In the genomic region with DNA sequence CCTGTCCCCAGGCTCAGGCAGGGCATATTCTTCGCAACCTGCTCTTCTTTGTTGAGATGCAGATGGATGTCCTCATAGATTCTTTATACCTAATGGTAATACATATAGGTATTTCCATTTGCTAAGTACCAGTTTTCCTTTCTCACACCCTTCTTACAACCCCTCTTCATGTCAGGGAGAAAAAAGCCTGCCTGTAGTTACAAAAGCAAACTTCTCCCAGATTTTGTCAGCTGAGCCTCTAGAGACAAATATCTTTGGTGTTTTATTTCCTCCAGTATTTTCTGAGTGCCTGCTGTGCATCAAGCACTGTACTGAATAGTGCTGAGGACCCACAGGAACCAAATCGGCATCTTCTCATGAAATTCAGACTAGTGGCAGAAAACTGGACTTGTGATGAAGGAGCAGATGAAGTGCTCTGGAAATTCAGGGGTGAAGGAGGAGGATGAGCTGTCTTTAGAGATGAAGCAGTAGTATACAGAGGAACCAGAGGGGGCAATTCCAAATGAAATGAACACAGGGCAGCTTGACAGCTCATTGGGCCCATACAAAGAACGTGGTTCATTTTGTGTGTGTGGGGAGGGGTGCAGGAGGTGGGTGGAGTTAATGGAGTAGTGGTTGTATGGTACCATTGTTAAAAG, we compare ENCODE assay signal across 8 cellular contexts. TPM values are rescaled to one million over a fixed set of nuclear protein-coding genes. Genes with fewer than 3 reads are reported as not detected.
DNase-seq lines count a peak whose midpoint lies in the region; ATAC-seq and TF ChIP-seq lines count a peak whose summit lies in the region.

No MANE protein-coding gene starts in this region.

- TF ChIP-seq EP300 in sigmoid colon (IDR thresholded peaks at IDR 0.05), result no peak

- H3K27ac ChIP-seq in Panc1 (ENCODE audit: low read length), result peak overlapping the region; percentile 84
- H3K27ac ChIP-seq in epithelial cell of prostate, result peak overlapping the region; percentile 98
- peak overlapping the region; percentile 88 to 97 (median 94) for H3K27ac ChIP-seq in sigmoid colon

- in situ Hi-C loops in Panc1 (cut with HindIII; ENCODE audit: low pct_unique_long_range_greater_than_20kb, low sequenced_read_pairs), result no loop called here

- TF ChIP-seq CTCF in Panc1 (IDR thresholded peaks at IDR 0.05), result no peak
- no peak for TF ChIP-seq CTCF in sigmoid colon (IDR thresholded peaks at IDR 0.05)

- 60 to 77% methylated on average over 3 of the region's 3 CpGs for whole genome bisulfite sequencing in sigmoid colon, 2 donors

- intact Hi-C loops in Panc1 (cut with micrococcal nuclease; ENCODE audit: unreplicated experiment) (no loop called here), sigmoid colon (cut with DNase I) (loop anchor here (2.0 kb wide), 1 partner anchor 108 kb away; a partner anchor contains a TSS)

- no peak for TF ChIP-seq POLR2A in sigmoid colon (IDR thresholded peaks at IDR 0.05)

- H3K27me3 ChIP-seq in Panc1 (ENCODE audit: control insufficient read depth, insufficient read depth, low read length), result no peaks in the 10 kb centered on the region
- no peaks in the 10 kb centered on the region for H3K27me3 ChIP-seq in sigmoid colon

- H3K36me3 ChIP-seq in Panc1 (ENCODE audit: control insufficient read depth, insufficient read depth, low read length) (no peaks in the 10 kb centered on the region), sigmoid colon (peaks cover 0 to 44% (median 11%) of the 10 kb centered on the region in 4 donors)

- TSS peak; percentile 93 for BruUV-seq in Panc1 (replicated peaks; lab: Mats Ljungman, UMichigan)

- POLR2A ChIA-PET in Panc1 (lab: Charles Lee), result interaction anchor here (2.2 kb wide), 1 partner anchor 148 kb away, joined by 12 read pairs; no protein-coding TSS in a partner anchor

- peak overlapping the region; percentile 62 to 78 for H3K4me3 ChIP-seq in Panc1 (ENCODE audit: low read depth in 2 of 2, low read length in 2 of 2)
- H3K4me3 ChIP-seq in sigmoid colon, result peak overlapping the region; percentile 58 to 94 (median 71)

- DNase-seq in NCI-H1092 treated with DMSO at 0.1 percent for 48 hours (lab: John Stamatoyannopoulos, UW) (peak; percentile 39), NCI-H1092 (lab: John Stamatoyannopoulos, UW) (no peak), Panc1 (ENCODE audit: low read depth, low spot score) (no peak), epithelial cell of prostate (ENCODE audit: low read depth, low spot score) (no peak), sigmoid colon (no peak)

- H3K9me3 ChIP-seq in Panc1 (ENCODE audit: control insufficient read depth, insufficient read depth, low read depth, low read length), result no peaks in the 10 kb centered on the region
- no peaks in the 10 kb centered on the region for H3K9me3 ChIP-seq in sigmoid colon

- H3K4me1 ChIP-seq in Panc1 (ENCODE audit: control insufficient read depth, insufficient read depth, low read length) (peaks cover 12% of the 10 kb centered on the region), sigmoid colon (peaks cover 0 to 14% (median 9%) of the 10 kb centered on the region in 4 donors)

- CTCF ChIA-PET in Panc1 (lab: Charles Lee), result interaction anchor here (3.5 kb wide), 1 partner anchor 148 kb away, joined by 25 read pairs; no protein-coding TSS in a partner anchor

- no peak for ATAC-seq in Panc1
- no peak for ATAC-seq in HG03378 (IDR thresholded peaks at IDR 0.05; ENCODE audit: unreplicated experiment)
- no peak for ATAC-seq in GM21737 (IDR thresholded peaks at IDR 0.05; ENCODE audit: unreplicated experiment)
- no peak for ATAC-seq in HG03521 (IDR thresholded peaks at IDR 0.05; ENCODE audit: unreplicated experiment)

RNA-seq across cellular contexts. Expression of a gene that starts 33.4 kb away (rescaled TPM):
- total RNA-seq in Panc1 (2021; ENCODE audit: unreplicated experiment) (32.9 TPM), sigmoid colon (10 to 100 TPM in 3 of 4 donors, 1 to 10 TPM in 1; 7.7 to 33.5 (median 15.3) TPM)
- 71.4 TPM for polyA plus RNA-seq in Panc1 (2012; ENCODE audit: insufficient read length)
- 10 to 100 TPM in 1 of 3 donors, 1 to 10 TPM in 2; 4.2 to 44.9 (median 8.8) TPM for polyA plus RNA-seq in sigmoid colon
